Comparison of ENCODE assay signal across 3 cellular contexts in genomic region chr1:176285996-176286395, GRCh38.
TF ChIP-seq lines count a peak whose summit lies in the region.

No MANE protein-coding gene starts in this region.

TF ChIP-seq in HEK293, 187 proteins besides CTCF, POLR2A, EP300 and RAD21:
- TF ChIP-seq SETDB1 (IDR thresholded peaks at IDR 0.05; ENCODE audit: insufficient read length, low read length) (peak; percentile 93), GLI4 (tag by site-specific recombination; IDR thresholded peaks at IDR 0.05) (no peak)

TF ChIP-seq in GM12878, 131 proteins besides CTCF, POLR2A, EP300 and RAD21 (continued from another document):
- TF ChIP-seq CHD1 (IDR thresholded peaks at IDR 0.05; ENCODE audit: low read depth, low read length) = no peak

TF ChIP-seq in H1, 55 proteins besides CTCF, POLR2A, EP300 and RAD21 (continued from another document):
- TF ChIP-seq RBBP5 (IDR thresholded peaks at IDR 0.05; ENCODE audit: borderline replicate concordance, low read depth, low read length) (no peak), CHD1 (IDR thresholded peaks at IDR 0.05; ENCODE audit: low read depth, low read length) (no peak), TAF1 (IDR thresholded peaks at IDR 0.05; ENCODE audit: low read depth, low read length) (no peak), YY1 (IDR thresholded peaks at IDR 0.05; ENCODE audit: low read depth, low read length) (no peak), TCF12 (IDR thresholded peaks at IDR 0.05; ENCODE audit: low read depth, low read length) (no peak), EGR1 (IDR thresholded peaks at IDR 0.05; ENCODE audit: borderline replicate concordance, low read depth, low read length) (no peak)
